Comparison of ENCODE assay signal across 1 cellular context in the genomic region with DNA sequence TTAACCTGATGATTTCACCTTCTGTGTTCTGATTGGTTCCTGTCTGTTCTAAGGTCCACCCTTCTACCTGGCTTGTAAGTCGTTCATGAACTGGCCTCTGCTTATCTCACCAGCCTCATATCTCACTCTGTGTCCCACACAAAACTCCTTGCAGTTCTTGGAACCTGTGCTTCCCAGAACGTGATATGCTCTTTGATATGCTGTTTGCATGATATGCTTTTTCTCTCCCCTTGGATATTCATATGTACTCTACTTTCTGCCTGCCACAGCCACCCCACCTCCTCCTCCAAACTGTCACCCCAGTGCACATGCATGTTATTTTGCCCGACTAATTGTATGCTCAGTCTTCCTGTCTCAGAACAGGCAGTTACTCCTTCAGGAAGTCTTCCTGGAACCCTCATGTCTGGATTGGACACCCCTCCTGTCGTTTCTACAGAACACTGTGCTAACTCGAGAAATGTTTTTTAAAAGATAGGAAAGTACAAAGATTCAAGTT.
A peak's percentile ranks its signal among the peaks of the same experiment; 100 is the strongest.
TF ChIP-seq lines count a peak whose summit lies in the region.

No MANE protein-coding gene starts in this region.

TF ChIP-seq in K562, 482 proteins besides CTCF, POLR2A, EP300 and RAD21 (continued from another document):
- TF ChIP-seq, protein P1, sequence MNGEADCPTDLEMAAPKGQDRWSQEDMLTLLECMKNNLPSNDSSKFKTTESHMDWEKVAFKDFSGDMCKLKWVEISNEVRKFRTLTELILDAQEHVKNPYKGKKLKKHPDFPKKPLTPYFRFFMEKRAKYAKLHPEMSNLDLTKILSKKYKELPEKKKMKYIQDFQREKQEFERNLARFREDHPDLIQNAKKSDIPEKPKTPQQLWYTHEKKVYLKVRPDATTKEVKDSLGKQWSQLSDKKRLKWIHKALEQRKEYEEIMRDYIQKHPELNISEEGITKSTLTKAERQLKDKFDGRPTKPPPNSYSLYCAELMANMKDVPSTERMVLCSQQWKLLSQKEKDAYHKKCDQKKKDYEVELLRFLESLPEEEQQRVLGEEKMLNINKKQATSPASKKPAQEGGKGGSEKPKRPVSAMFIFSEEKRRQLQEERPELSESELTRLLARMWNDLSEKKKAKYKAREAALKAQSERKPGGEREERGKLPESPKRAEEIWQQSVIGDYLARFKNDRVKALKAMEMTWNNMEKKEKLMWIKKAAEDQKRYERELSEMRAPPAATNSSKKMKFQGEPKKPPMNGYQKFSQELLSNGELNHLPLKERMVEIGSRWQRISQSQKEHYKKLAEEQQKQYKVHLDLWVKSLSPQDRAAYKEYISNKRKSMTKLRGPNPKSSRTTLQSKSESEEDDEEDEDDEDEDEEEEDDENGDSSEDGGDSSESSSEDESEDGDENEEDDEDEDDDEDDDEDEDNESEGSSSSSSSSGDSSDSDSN (IDR thresholded peaks at IDR 0.05; ENCODE audit: borderline replicate concordance in 1 of 2, low read depth in 2 of 2, low read length in 2 of 2) = no peak
- TF ChIP-seq, protein P2, sequence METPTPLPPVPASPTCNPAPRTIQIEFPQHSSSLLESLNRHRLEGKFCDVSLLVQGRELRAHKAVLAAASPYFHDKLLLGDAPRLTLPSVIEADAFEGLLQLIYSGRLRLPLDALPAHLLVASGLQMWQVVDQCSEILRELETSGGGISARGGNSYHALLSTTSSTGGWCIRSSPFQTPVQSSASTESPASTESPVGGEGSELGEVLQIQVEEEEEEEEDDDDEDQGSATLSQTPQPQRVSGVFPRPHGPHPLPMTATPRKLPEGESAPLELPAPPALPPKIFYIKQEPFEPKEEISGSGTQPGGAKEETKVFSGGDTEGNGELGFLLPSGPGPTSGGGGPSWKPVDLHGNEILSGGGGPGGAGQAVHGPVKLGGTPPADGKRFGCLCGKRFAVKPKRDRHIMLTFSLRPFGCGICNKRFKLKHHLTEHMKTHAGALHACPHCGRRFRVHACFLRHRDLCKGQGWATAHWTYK (CRISPR knock-in tag; IDR thresholded peaks at IDR 0.05) = no peak
- TF ChIP-seq, protein P3, sequence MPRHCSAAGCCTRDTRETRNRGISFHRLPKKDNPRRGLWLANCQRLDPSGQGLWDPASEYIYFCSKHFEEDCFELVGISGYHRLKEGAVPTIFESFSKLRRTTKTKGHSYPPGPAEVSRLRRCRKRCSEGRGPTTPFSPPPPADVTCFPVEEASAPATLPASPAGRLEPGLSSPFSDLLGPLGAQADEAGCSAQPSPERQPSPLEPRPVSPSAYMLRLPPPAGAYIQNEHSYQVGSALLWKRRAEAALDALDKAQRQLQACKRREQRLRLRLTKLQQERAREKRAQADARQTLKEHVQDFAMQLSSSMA (CRISPR knock-in tag; IDR thresholded peaks at IDR 0.05) = no peak
- TF ChIP-seq SP2 (IDR thresholded peaks at IDR 0.05; ENCODE audit: extremely low read depth, low read depth, low read length, poor library complexity, severe bottlenecking) = no peak
- no peak for TF ChIP-seq ZNF263 (CRISPR knock-in tag; IDR thresholded peaks at IDR 0.05; ENCODE audit: borderline replicate concordance)
- peak in 1 of 2 experiments; percentile 57; a peak in 2 of 4 replicates for TF ChIP-seq TRIM24 (IDR thresholded peaks at IDR 0.05)
- TF ChIP-seq TAF9B (IDR thresholded peaks at IDR 0.05; ENCODE audit: partially characterized antibody) = peak; percentile 44
- TF ChIP-seq, protein P4, sequence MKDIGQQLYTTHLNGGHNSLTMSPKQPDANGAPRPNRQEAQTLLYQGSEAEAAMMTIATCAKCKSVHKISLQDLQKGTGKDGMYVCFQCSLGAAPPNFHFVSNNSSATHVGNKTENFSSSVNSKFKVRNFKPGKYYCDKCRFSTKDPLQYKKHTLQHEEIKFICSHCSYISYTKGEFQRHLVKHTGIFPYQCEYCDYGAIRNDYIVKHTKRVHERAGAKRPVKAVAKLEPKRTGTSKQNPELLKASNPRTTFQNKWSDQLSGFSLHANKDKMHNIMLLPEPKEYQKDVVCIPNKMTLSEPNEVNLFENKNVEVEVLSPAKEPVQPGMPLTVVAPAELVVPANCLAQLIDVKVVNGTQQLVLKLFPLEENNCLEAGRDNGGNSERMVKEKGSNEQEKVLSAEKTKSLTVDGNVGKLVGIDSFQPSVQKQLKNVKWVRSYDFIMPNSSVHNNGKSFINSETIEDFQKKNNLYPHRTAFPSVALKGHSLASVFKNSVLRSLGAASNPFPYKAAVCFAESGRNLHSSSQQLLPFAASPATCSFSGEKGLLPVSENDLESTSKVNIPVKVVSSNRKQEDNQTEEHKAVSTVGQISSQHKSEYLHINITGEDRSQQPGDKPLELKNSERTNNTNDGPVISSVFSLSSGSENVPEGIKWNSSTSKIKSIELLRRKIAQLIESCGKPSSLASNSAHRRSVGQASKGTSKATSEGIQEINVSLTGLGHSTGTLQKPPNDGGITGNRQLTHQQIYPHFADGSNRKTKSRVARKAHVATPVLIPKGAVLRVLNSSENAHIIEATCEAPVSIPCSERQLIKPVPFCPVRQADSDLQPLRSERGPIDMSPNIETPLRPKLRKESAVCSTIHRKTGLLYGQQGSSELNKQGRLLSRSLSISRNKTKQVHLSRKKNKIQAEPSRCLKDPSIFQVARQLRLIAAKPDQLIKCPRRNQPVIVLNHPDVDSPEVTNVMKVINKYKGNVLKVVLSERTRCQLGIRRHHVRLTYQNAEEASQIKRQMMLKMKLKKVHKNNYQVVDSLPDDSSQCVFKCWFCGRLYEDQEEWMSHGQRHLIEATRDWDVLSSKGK (CRISPR knock-in tag; IDR thresholded peaks at IDR 0.05) = no peak
- TF ChIP-seq TOE1 (IDR thresholded peaks at IDR 0.05; ENCODE audit: borderline replicate concordance) = no peak
- no peak for TF ChIP-seq TOE1 (CRISPR knock-in tag; IDR thresholded peaks at IDR 0.05; ENCODE audit: borderline replicate concordance, low read depth)
- TF ChIP-seq KAT8 (IDR thresholded peaks at IDR 0.05; ENCODE audit: low read depth) = no peak
- TF ChIP-seq ILK (tag; IDR thresholded peaks at IDR 0.05; ENCODE audit: borderline replicate concordance, low read depth) = no peak
- TF ChIP-seq TCF7L2 (IDR thresholded peaks at IDR 0.05; ENCODE audit: low read depth, low read length) = no peak
- TF ChIP-seq, protein P5, sequence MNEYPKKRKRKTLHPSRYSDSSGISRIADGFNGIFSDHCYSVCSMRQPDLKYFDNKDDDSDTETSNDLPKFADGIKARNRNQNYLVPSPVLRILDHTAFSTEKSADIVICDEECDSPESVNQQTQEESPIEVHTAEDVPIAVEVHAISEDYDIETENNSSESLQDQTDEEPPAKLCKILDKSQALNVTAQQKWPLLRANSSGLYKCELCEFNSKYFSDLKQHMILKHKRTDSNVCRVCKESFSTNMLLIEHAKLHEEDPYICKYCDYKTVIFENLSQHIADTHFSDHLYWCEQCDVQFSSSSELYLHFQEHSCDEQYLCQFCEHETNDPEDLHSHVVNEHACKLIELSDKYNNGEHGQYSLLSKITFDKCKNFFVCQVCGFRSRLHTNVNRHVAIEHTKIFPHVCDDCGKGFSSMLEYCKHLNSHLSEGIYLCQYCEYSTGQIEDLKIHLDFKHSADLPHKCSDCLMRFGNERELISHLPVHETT (CRISPR knock-in tag; conservative IDR thresholded peaks at IDR 0.05 in 1 of 2, IDR thresholded peaks at IDR 0.05 in 1 of 2) = no peak
- TF ChIP-seq PHB (CRISPR knock-in tag; IDR thresholded peaks at IDR 0.05) = no peak
- TF ChIP-seq FOXK2 (conservative IDR thresholded peaks at IDR 0.05 in 1 of 2, IDR thresholded peaks at IDR 0.05 in 1 of 2; ENCODE audit: low read depth in 2 of 2) = 0 out of 4 replicates have a peak, but pooled peaks of 1 of the 2 experiments have one; percentile 14
- TF ChIP-seq EGR1 (conservative IDR thresholded peaks at IDR 0.05) = no peak; the same call in 1 of the 2 replicates
- TF ChIP-seq NEUROD1 (IDR thresholded peaks at IDR 0.05; ENCODE audit: borderline replicate concordance, low read depth, low read length, partially characterized antibody) = peak; percentile 33
- TF ChIP-seq, protein P6, sequence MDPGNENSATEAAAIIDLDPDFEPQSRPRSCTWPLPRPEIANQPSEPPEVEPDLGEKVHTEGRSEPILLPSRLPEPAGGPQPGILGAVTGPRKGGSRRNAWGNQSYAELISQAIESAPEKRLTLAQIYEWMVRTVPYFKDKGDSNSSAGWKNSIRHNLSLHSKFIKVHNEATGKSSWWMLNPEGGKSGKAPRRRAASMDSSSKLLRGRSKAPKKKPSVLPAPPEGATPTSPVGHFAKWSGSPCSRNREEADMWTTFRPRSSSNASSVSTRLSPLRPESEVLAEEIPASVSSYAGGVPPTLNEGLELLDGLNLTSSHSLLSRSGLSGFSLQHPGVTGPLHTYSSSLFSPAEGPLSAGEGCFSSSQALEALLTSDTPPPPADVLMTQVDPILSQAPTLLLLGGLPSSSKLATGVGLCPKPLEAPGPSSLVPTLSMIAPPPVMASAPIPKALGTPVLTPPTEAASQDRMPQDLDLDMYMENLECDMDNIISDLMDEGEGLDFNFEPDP (CRISPR knock-in tag; IDR thresholded peaks at IDR 0.05) = no peak
- no peak for TF ChIP-seq NFXL1 (CRISPR knock-in tag; IDR thresholded peaks at IDR 0.05)
- TF ChIP-seq ELF4 (CRISPR knock-in tag; IDR thresholded peaks at IDR 0.05) = no peak
- TF ChIP-seq, protein P7, sequence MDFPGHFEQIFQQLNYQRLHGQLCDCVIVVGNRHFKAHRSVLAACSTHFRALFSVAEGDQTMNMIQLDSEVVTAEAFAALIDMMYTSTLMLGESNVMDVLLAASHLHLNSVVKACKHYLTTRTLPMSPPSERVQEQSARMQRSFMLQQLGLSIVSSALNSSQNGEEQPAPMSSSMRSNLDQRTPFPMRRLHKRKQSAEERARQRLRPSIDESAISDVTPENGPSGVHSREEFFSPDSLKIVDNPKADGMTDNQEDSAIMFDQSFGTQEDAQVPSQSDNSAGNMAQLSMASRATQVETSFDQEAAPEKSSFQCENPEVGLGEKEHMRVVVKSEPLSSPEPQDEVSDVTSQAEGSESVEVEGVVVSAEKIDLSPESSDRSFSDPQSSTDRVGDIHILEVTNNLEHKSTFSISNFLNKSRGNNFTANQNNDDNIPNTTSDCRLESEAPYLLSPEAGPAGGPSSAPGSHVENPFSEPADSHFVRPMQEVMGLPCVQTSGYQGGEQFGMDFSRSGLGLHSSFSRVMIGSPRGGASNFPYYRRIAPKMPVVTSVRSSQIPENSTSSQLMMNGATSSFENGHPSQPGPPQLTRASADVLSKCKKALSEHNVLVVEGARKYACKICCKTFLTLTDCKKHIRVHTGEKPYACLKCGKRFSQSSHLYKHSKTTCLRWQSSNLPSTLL (IDR thresholded peaks at IDR 0.05) = no peak
- 0 out of 2 replicates have a peak, but pooled peaks have one; percentile 9 for TF ChIP-seq GATAD2A (IDR thresholded peaks at IDR 0.05)
- no peak for TF ChIP-seq RBM34 (IDR thresholded peaks at IDR 0.05; ENCODE audit: borderline replicate concordance, insufficient read depth, low read length)
- TF ChIP-seq MAZ (CRISPR knock-in tag; conservative IDR thresholded peaks at IDR 0.05 in 1 of 2, IDR thresholded peaks at IDR 0.05 in 1 of 2) = no peak
- 0 out of 2 replicates have a peak, but pooled peaks have one; percentile 16 for TF ChIP-seq MBD2 (IDR thresholded peaks at IDR 0.05; ENCODE audit: borderline replicate concordance, low read depth)
- TF ChIP-seq, protein P8, sequence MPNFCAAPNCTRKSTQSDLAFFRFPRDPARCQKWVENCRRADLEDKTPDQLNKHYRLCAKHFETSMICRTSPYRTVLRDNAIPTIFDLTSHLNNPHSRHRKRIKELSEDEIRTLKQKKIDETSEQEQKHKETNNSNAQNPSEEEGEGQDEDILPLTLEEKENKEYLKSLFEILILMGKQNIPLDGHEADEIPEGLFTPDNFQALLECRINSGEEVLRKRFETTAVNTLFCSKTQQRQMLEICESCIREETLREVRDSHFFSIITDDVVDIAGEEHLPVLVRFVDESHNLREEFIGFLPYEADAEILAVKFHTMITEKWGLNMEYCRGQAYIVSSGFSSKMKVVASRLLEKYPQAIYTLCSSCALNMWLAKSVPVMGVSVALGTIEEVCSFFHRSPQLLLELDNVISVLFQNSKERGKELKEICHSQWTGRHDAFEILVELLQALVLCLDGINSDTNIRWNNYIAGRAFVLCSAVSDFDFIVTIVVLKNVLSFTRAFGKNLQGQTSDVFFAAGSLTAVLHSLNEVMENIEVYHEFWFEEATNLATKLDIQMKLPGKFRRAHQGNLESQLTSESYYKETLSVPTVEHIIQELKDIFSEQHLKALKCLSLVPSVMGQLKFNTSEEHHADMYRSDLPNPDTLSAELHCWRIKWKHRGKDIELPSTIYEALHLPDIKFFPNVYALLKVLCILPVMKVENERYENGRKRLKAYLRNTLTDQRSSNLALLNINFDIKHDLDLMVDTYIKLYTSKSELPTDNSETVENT (CRISPR knock-in tag; IDR thresholded peaks at IDR 0.05) = no peak
- TF ChIP-seq ZC3H4 (CRISPR knock-in tag; IDR thresholded peaks at IDR 0.05; ENCODE audit: borderline replicate concordance) = no peak
- TF ChIP-seq ETV5 (CRISPR knock-in tag; IDR thresholded peaks at IDR 0.05; ENCODE audit: low read depth) = no peak
- no peak for TF ChIP-seq XRCC5 (IDR thresholded peaks at IDR 0.05; ENCODE audit: low read depth, low read length)
- no peak for TF ChIP-seq ZNF551 (CRISPR knock-in tag; IDR thresholded peaks at IDR 0.05)
- TF ChIP-seq CBX8 (IDR thresholded peaks at IDR 0.05; ENCODE audit: borderline replicate concordance, extremely low read depth, low read depth, low read length, poor library complexity, severe bottlenecking) = no peak
- peak; percentile 53 for TF ChIP-seq ZNF316 (IDR thresholded peaks at IDR 0.05)
- no peak for TF ChIP-seq ZNF232 (CRISPR knock-in tag; IDR thresholded peaks at IDR 0.05)
- peak; percentile 67; the same call in 1 of the 2 replicates for TF ChIP-seq NCOA1 (IDR thresholded peaks at IDR 0.05; ENCODE audit: low read depth)
- peak; percentile 51; the same call in 1 of the 2 replicates for TF ChIP-seq PML (IDR thresholded peaks at IDR 0.05; ENCODE audit: low read length)
- no peak; the same call in 1 of the 2 replicates for TF ChIP-seq POLR2H (tag; IDR thresholded peaks at IDR 0.05; ENCODE audit: low read depth)
- no peak for TF ChIP-seq MTF1 (CRISPR knock-in tag; IDR thresholded peaks at IDR 0.05; ENCODE audit: borderline replicate concordance)
- TF ChIP-seq, protein P9, sequence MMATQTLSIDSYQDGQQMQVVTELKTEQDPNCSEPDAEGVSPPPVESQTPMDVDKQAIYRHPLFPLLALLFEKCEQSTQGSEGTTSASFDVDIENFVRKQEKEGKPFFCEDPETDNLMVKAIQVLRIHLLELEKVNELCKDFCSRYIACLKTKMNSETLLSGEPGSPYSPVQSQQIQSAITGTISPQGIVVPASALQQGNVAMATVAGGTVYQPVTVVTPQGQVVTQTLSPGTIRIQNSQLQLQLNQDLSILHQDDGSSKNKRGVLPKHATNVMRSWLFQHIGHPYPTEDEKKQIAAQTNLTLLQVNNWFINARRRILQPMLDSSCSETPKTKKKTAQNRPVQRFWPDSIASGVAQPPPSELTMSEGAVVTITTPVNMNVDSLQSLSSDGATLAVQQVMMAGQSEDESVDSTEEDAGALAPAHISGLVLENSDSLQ (IDR thresholded peaks at IDR 0.05) = peak; percentile 57; the same call in 1 of the 2 replicates
- no peak for TF ChIP-seq GABPA (tag; conservative IDR thresholded peaks at IDR 0.05; ENCODE audit: low read depth)
- TF ChIP-seq, protein P10, sequence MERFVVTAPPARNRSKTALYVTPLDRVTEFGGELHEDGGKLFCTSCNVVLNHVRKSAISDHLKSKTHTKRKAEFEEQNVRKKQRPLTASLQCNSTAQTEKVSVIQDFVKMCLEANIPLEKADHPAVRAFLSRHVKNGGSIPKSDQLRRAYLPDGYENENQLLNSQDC (CRISPR knock-in tag; IDR thresholded peaks at IDR 0.05) = no peak
TF ChIP-seq in K562: peak in this region for 66.
